9 cellular contexts compared by ENCODE assay signal in the genomic region with DNA sequence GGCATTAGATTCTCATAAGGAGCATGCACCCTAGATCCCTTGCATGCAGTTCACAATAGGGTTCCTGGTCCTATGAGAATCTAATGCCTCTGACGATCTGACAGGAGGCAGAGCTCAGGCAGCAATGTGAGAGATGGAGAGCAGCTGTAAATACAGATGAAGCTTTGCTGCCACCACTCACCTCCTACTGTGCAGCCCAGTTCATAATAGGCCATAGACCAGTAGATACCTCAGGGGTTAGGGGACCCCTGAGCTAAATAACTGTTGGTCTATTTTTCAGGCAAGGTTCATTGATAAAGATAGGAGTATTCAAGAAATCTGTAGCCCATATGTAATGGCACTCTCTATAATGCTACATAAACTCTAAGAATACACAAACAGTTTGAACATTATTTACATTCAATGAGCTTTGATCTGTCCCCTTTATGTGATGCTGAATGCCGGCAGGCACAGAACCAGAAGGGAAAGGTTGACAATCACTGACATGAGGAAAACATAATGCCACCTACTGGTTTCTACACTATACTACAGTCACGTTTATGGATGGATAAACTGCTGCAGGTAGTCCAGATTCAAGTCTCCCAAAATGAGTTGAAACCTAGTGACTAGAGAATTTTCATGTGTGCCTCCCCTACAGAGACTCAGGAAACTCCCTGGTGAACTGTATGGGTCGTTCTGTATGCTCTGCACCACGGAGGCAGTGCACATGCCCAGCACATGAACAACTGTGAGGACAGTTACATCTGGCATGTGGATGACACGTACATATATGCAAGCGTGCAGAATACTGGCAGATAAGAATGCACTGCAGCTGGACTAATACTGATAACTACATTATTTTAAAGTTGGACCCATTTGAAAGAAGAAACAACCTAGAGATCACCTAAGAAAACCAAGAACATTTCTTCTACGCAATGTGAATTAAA.
DNase-seq lines count a peak whose midpoint lies in the region; ATAC-seq, FAIRE-seq and TF ChIP-seq lines count a peak whose summit lies in the region.
"Had no signal": no experiment of that assay in that cellular context is flagged by ENCODE, and none has a peak within 500 bp of the region (broad histone marks: within the 10 kb centered on the region; RNA-seq: fewer than 3 reads in every experiment).

No MANE protein-coding gene starts in this region.

- peak; percentile 34 for FAIRE-seq in HepG2 (lab: Jason Lieb, UNC)

- no peak for TF ChIP-seq POLR2A in HepG2 (IDR thresholded peaks at IDR 0.05; ENCODE audit: insufficient read depth in 1 of 2, low read depth in 2 of 2, low read length in 2 of 2)

- peak; percentile 50 for TF ChIP-seq CTCF in CD8-positive, alpha-beta T cell (IDR thresholded peaks at IDR 0.05)
- peak; percentile 82 for TF ChIP-seq CTCF in HepG2 (CRISPR knock-in tag; IDR thresholded peaks at IDR 0.05)

- no peak overlapping the region for H3K4me3 Mint-ChIP-seq in CD8-positive, alpha-beta T cell

- no peaks in the 10 kb centered on the region for H3K4me1 ChIP-seq in CD8-positive, alpha-beta T cell (ENCODE audit: insufficient read depth, low read length)
- H3K4me1 ChIP-seq in HepG2 (ENCODE audit: insufficient read depth, low read length): peaks cover 29% of the 10 kb centered on the region

- no peaks in the 10 kb centered on the region for H3K79me2 ChIP-seq in HepG2 (ENCODE audit: insufficient read depth, low read length)

- POLR2A ChIA-PET in CD8-positive, alpha-beta T cell (lab: Charles Lee): no interaction called here
- POLR2A ChIA-PET in HepG2 (lab: Yijun Ruan, JAX): interaction anchor here (1.1 to 1.9 kb wide), 3 partner anchors 28 to 30 kb away, joined by 3 to 7 read pairs (median 6); no protein-coding TSS in a partner anchor

- CTCF ChIA-PET in CD8-positive, alpha-beta T cell (lab: Charles Lee): interaction anchor here (0.6 to 1.8 kb wide), 15 partner anchors 10 to 256 kb away, joined by 3 to 10 read pairs (median 3); no protein-coding TSS in a partner anchor
- CTCF ChIA-PET in HepG2 (lab: Yijun Ruan, JAX; ENCODE audit: low intra/inter-chr PET ratio, low total read pairs): interaction anchor here (0.7 to 1.6 kb wide), 5 partner anchors 22 to 256 kb away, joined by 3 to 20 read pairs (median 5); no protein-coding TSS in a partner anchor

- no peak overlapping the region for H3K27ac ChIP-seq in CD8-positive, alpha-beta T cell (ENCODE audit: low read depth, low read length)
- no peak overlapping the region for H3K27ac ChIP-seq in HepG2 (ENCODE audit: extremely low read length, insufficient read depth, low read length)
- H3K27ac ChIP-seq: SJCRH30 had no signal

- no peak overlapping the region for H3K9ac ChIP-seq in HepG2 (ENCODE audit: insufficient read depth, low read depth, low read length)

- no peaks in the 10 kb centered on the region for H3K36me3 ChIP-seq in CD8-positive, alpha-beta T cell (ENCODE audit: insufficient read depth, low read length)
- H3K36me3 ChIP-seq in HepG2 (replicated peaks in 1 of 2; ENCODE audit: control insufficient read depth in 1 of 2, insufficient read depth in 2 of 2, low read length in 2 of 2): peaks cover 0 to 2% of the 10 kb centered on the region in 2 experiments; a peak in 1 of 5 replicates

- no TSS peak for BruUV-seq in HepG2 (replicated peaks; lab: Mats Ljungman, UMichigan)

- no peak overlapping the region for H2AFZ ChIP-seq in HepG2 (ENCODE audit: low read length)

- peak; percentile 42; the same call in 1 of the 2 replicates for TF ChIP-seq RAD21 in HepG2 (CRISPR knock-in tag; IDR thresholded peaks at IDR 0.05)

- in situ Hi-C loops in T47D (cut with HindIII; ENCODE audit: low pct_unique_long_range_greater_than_20kb, low sequenced_read_pairs): no loop called here
- in situ Hi-C loops in HepG2 (cut with HindIII; ENCODE audit: extremely low pct_ligation_motif_present, low pct_unique_long_range_greater_than_20kb): loop anchor here (10.0 kb wide), 1 partner anchor 206 kb away; no protein-coding TSS in a partner anchor

- no peak overlapping the region for H3K4me3 ChIP-seq in CD8-positive, alpha-beta T cell (ENCODE audit: low read depth, low read length)
- no peak overlapping the region for H3K4me3 ChIP-seq in HepG2 (replicated peaks in 1 of 3; ENCODE audit: insufficient read depth in 1 of 3, low read depth in 2 of 3, low read length in 3 of 3)
- H3K4me3 ChIP-seq: SJCRH30 had no signal

- H3K27me3 Mint-ChIP-seq in CD8-positive, alpha-beta T cell (ENCODE audit: low read depth): no peaks in the 10 kb centered on the region

- intact Hi-C loops in CD8-positive, alpha-beta T cell (cut with DNase I, micrococcal nuclease): loop anchor here (1.0 kb wide), 1 partner anchor 211 kb away; no protein-coding TSS in a partner anchor
- intact Hi-C loops in HepG2 (cut with micrococcal nuclease; ENCODE audit: unreplicated experiment): loop anchor here (1.0 to 2.0 kb wide), 4 partner anchors 28 to 211 kb away; no protein-coding TSS in a partner anchor

- no peak for DNase-seq in CD8-positive, alpha-beta T cell
- DNase-seq in NCI-H460 (ENCODE audit: extremely low read depth, low read depth): peak; percentile 23
- peak; percentile 32 to 57 for DNase-seq in T47D (ENCODE audit: low read depth in 1 of 2, low spot score in 1 of 2)
- peak; percentile 60 for DNase-seq in HepG2 (ENCODE audit: low spot score)
- DNase-seq in activated gamma-delta T cell (lab: John Stamatoyannopoulos, UW): no peak
- no peak for DNase-seq in HK-2 (ENCODE audit: unreplicated experiment)

- no peaks in the 10 kb centered on the region for H3K9me3 ChIP-seq in CD8-positive, alpha-beta T cell (ENCODE audit: low read length)
- H3K9me3 ChIP-seq in HepG2 (ENCODE audit: low read length): no peaks in the 10 kb centered on the region
- H3K9me3 ChIP-seq: SJCRH30 had no signal

- ATAC-seq in CD8-positive, alpha-beta T cell: no peak
- ATAC-seq in GM18907 (IDR thresholded peaks at IDR 0.05; ENCODE audit: unreplicated experiment): peak; percentile 95
- peak; percentile 77 for ATAC-seq in HG03135 (IDR thresholded peaks at IDR 0.05; ENCODE audit: unreplicated experiment)
- ATAC-seq in HepG2: peak; percentile 96

- H3K27me3 ChIP-seq in CD8-positive, alpha-beta T cell (ENCODE audit: insufficient read depth, low read length): no peaks in the 10 kb centered on the region
- no peaks in the 10 kb centered on the region for H3K27me3 ChIP-seq in HepG2 (ENCODE audit: control insufficient read depth in 1 of 2, insufficient read depth in 2 of 2, low read length in 2 of 2)
- H3K27me3 ChIP-seq: SJCRH30 had no signal

- H3K27ac Mint-ChIP-seq in CD8-positive, alpha-beta T cell: no peak overlapping the region

- H3K36me3 Mint-ChIP-seq in CD8-positive, alpha-beta T cell: no peaks in the 10 kb centered on the region

- H4K20me1 ChIP-seq in HepG2 (ENCODE audit: insufficient read depth, low read length): no peaks in the 10 kb centered on the region

- TF ChIP-seq EP300 in HepG2 (IDR thresholded peaks at IDR 0.05; ENCODE audit: low read depth in 2 of 2, low read length in 2 of 2): no peak
- TF ChIP-seq EP300 in HepG2 (CRISPR knock-in tag; IDR thresholded peaks at IDR 0.05; ENCODE audit: borderline replicate concordance): no peak

- H3K9me3 Mint-ChIP-seq in CD8-positive, alpha-beta T cell: no peaks in the 10 kb centered on the region

- H3K4me1 Mint-ChIP-seq in CD8-positive, alpha-beta T cell (ENCODE audit: low read depth): no peaks in the 10 kb centered on the region

- H3K4me2 ChIP-seq in HepG2 (ENCODE audit: low read depth, low read length): no peak overlapping the region

- WGBS in HepG2 (ENCODE audit: low lambda C conversion rate): 49% methylated on average over 8 of the region's 8 CpGs

TF ChIP-seq in HepG2, 621 proteins besides CTCF, POLR2A, EP300 and RAD21 (continues in another document):
- TF ChIP-seq FOSL1 (CRISPR knock-in tag; IDR thresholded peaks at IDR 0.05; ENCODE audit: borderline replicate concordance) (no peak), PRMT3 (CRISPR knock-in tag; IDR thresholded peaks at IDR 0.05; ENCODE audit: borderline replicate concordance, low read depth) (no peak), RFXANK (CRISPR knock-in tag; IDR thresholded peaks at IDR 0.05) (no peak), SP1 (IDR thresholded peaks at IDR 0.05) (no peak), SP1 (CRISPR knock-in tag; IDR thresholded peaks at IDR 0.05) (no peak), ZNF124 (CRISPR knock-in tag; IDR thresholded peaks at IDR 0.05) (no peak), PTBP1 (IDR thresholded peaks at IDR 0.05; ENCODE audit: low read depth, low read length, poor library complexity, severe bottlenecking) (no peak), BHLHE40 (IDR thresholded peaks at IDR 0.05; ENCODE audit: low read length) (peak; percentile 72), REL (CRISPR knock-in tag; conservative IDR thresholded peaks at IDR 0.05) (no peak), RARG (CRISPR knock-in tag; IDR thresholded peaks at IDR 0.05; ENCODE audit: low read depth) (no peak), NR2F1 (CRISPR knock-in tag; IDR thresholded peaks at IDR 0.05) (no peak), SCMH1 (CRISPR knock-in tag; IDR thresholded peaks at IDR 0.05; ENCODE audit: borderline replicate concordance) (no peak), SMAD3 (CRISPR knock-in tag; IDR thresholded peaks at IDR 0.05) (peak; percentile 41; the same call in 1 of the 2 replicates), MTF1 (CRISPR knock-in tag; IDR thresholded peaks at IDR 0.05) (no peak), ZNF33A (CRISPR knock-in tag; IDR thresholded peaks at IDR 0.05; ENCODE audit: borderline replicate concordance) (no peak), ZFP1 (CRISPR knock-in tag; IDR thresholded peaks at IDR 0.05) (no peak), ZNF772 (CRISPR knock-in tag; IDR thresholded peaks at IDR 0.05) (0 out of 2 replicates have a peak, but pooled peaks have one; percentile 33), HNF4A (CRISPR knock-in tag; IDR thresholded peaks at IDR 0.05) (peak; percentile 33; the same call in 1 of the 2 replicates), KDM6A (CRISPR knock-in tag; IDR thresholded peaks at IDR 0.05; ENCODE audit: low read depth) (no peak), STAG1 (CRISPR knock-in tag; IDR thresholded peaks at IDR 0.05) (peak; percentile 75), ARNT (IDR thresholded peaks at IDR 0.05) (no peak), NFYC (CRISPR knock-in tag; IDR thresholded peaks at IDR 0.05) (no peak), GATAD2A (CRISPR knock-in tag; IDR thresholded peaks at IDR 0.05) (0 out of 2 replicates have a peak, but pooled peaks have one; percentile 21), THAP11 (CRISPR knock-in tag; IDR thresholded peaks at IDR 0.05) (0 out of 2 replicates have a peak, but pooled peaks have one; percentile 19), FOXK1 (CRISPR knock-in tag; IDR thresholded peaks at IDR 0.05; ENCODE audit: borderline replicate concordance, low read depth) (no peak)

Comparison
In these comparisons a context has a peak if more than half of its experiments do, and no peak if none do; other contexts are left out.
1. DNase-seq: peak in NCI-H460 (single experiment), T47D (2 of 2) and HepG2 (single experiment); none in CD8-positive, alpha-beta T cell (0 of 7), activated gamma-delta T cell (single experiment) and HK-2 (single experiment).